Comparison of ENCODE assay signal across 14 cellular contexts in genomic region chrX:41127476-41128192, GRCh38. TPM values are rescaled to one million over a fixed set of nuclear protein-coding genes. Genes with fewer than 3 reads are reported as not detected.
DNase-seq lines count a peak whose midpoint lies in the region; ATAC-seq, FAIRE-seq and TF ChIP-seq lines count a peak whose summit lies in the region.
"Had no signal": no experiment of that assay in that cellular context is flagged by ENCODE, and none has a peak within 500 bp of the region (broad histone marks: within the 10 kb centered on the region; RNA-seq: fewer than 3 reads in every experiment).

No MANE protein-coding gene starts in this region.

- no peaks in the 10 kb centered on the region for H3K9me3 ChIP-seq in right lobe of liver
- H3K9me3 ChIP-seq in H9 (ENCODE audit: control insufficient read depth, low read depth, low read length), result no peaks in the 10 kb centered on the region
- H3K9me3 ChIP-seq: HAP-1, suprapubic skin had no signal

- H3K4me1 ChIP-seq in right lobe of liver (peaks cover 0 to 9% (median 4%) of the 10 kb centered on the region in 4 donors), H9 (ENCODE audit: insufficient read depth, low read length) (no peaks in the 10 kb centered on the region)
- H3K4me1 ChIP-seq: breast epithelium had no signal

- 35% methylated on average over 6 of the region's 6 CpGs for WGBS in right lobe of liver (ENCODE audit: insufficient coverage, low coverage, low lambda C conversion rate, missing lambda C conversion rate)
- WGBS in H9 (ENCODE audit: extremely low coverage, insufficient read length, low lambda C conversion rate), result no CpG with 5 or more reads among the region's 6 CpGs

- peaks cover 37% of the 10 kb centered on the region for H3K79me2 ChIP-seq in H9 (ENCODE audit: insufficient read depth, low read length)

- ATAC-seq in GM19463 (IDR thresholded peaks at IDR 0.05; ENCODE audit: unreplicated experiment) (peak; percentile 60), right lobe of liver (peak; percentile 63 to 66 (median 64))

- no peak overlapping the region for H2BK15ac ChIP-seq in H9 (ENCODE audit: low read depth, low read length)

- peaks cover 0 to 24% of the 10 kb centered on the region in 2 experiments; a peak in 3 of 4 replicates for H3K4me1 Mint-ChIP-seq in H9

- H4K20me1 ChIP-seq in H9 (ENCODE audit: control insufficient read depth, insufficient read depth, insufficient read length), result no peaks in the 10 kb centered on the region

- H2BK20ac ChIP-seq in H9 (ENCODE audit: low read depth, low read length, poor library complexity, severe bottlenecking), result no peak overlapping the region

- no peak for TF ChIP-seq POLR2A in right lobe of liver (IDR thresholded peaks at IDR 0.05)

- intact Hi-C loops in right lobe of liver (cut with DNase I), result no loop called here

- no peak overlapping the region for H3K18ac ChIP-seq in H9 (ENCODE audit: insufficient read length, low read depth, low read length)

- H2AK5ac ChIP-seq in H9 (ENCODE audit: insufficient read length, low read length), result no peak overlapping the region

- no peak overlapping the region for H3T11ph ChIP-seq in H9 (ENCODE audit: low read length)

- H3K23me2 ChIP-seq in H9 (ENCODE audit: insufficient read length, low read depth, low read length, poor library complexity, severe bottlenecking), result no peaks in the 10 kb centered on the region

- H3K27me3 ChIP-seq in right lobe of liver, result no peaks in the 10 kb centered on the region
- H3K27me3 ChIP-seq in H9 (ENCODE audit: insufficient read depth, low read length), result no peaks in the 10 kb centered on the region
- H3K27me3 ChIP-seq: breast epithelium, suprapubic skin had no signal

- no peak for TF ChIP-seq CTCF in right lobe of liver (IDR thresholded peaks at IDR 0.05)
- TF ChIP-seq CTCF in H9 (conservative IDR thresholded peaks at IDR 0.05), result no peak

- no peak overlapping the region for H3K4me3 ChIP-seq in right lobe of liver
- H3K4me3 ChIP-seq: breast epithelium, HAP-1, suprapubic skin had no signal

- no peak overlapping the region for H3K14ac ChIP-seq in H9 (ENCODE audit: insufficient read depth, low read length)

- H3K79me1 ChIP-seq in H9 (ENCODE audit: insufficient read depth, low read depth, low read length, poor library complexity, severe bottlenecking), result peaks cover 6% of the 10 kb centered on the region

- H2BK5ac ChIP-seq in H9 (ENCODE audit: insufficient read length, low read length), result no peak overlapping the region

- peak overlapping the region in 1 of 3 experiments; percentile 89; a peak in 3 of 7 replicates for H3K27ac Mint-ChIP-seq in H9

- H3K4me3 Mint-ChIP-seq in H9, result no peak overlapping the region

- DNase-seq in NCI-H1105 treated with DMSO at 0.1 percent for 48 hours (lab: John Stamatoyannopoulos, UW) (peak; percentile 16), NCI-H1105 (lab: John Stamatoyannopoulos, UW) (no peak), NAMALWA (ENCODE audit: low spot score) (peak; percentile 27), right lobe of liver (no peak), frontal cortex (ENCODE audit: low spot score in 2 of 2) (no peak), midbrain (lab: John Stamatoyannopoulos, UW) (no peak), H9 (no peak)
- DNase-seq: activated T-cell treated with anti-CD3 and anti-CD28 coated beads, Interleukin-2, amount 50 U/mL, for 48 hours; DMS153 had no signal

- H4K91ac ChIP-seq in H9 (ENCODE audit: insufficient read length, low read depth, low read length), result no peak overlapping the region

- H4K5ac ChIP-seq in H9 (ENCODE audit: insufficient read length, low read depth, low read length), result no peak overlapping the region

- H3K36me3 Mint-ChIP-seq in H9 (ENCODE audit: insufficient read depth in 1 of 3, low read depth in 3 of 3), result peaks cover 19 to 86% (median 63%) of the 10 kb centered on the region in 3 experiments

- H3K9ac ChIP-seq in H9 (ENCODE audit: extremely low read depth, insufficient read length, low read length), result no peak overlapping the region

- no peak overlapping the region for H2BK120ac ChIP-seq in H9 (ENCODE audit: low read depth, low read length, poor library complexity, severe bottlenecking)

- no peak overlapping the region for H3K27ac ChIP-seq in right lobe of liver
- H3K27ac ChIP-seq in H9 (ENCODE audit: insufficient read length, low read depth, low read length), result no peak overlapping the region
- H3K27ac ChIP-seq: 22Rv1, breast epithelium, suprapubic skin had no signal

- no peak overlapping the region for H3K4ac ChIP-seq in H9 (ENCODE audit: low read depth, low read length)

- H3K56ac ChIP-seq in H9 (ENCODE audit: insufficient read length, low read depth, low read length), result no peak overlapping the region

- no peak overlapping the region for H3K4me2 ChIP-seq in H9 (ENCODE audit: insufficient read depth, insufficient read length, low read length)

- peaks cover 0 to 23% (median 6%) of the 10 kb centered on the region in 4 donors for H3K36me3 ChIP-seq in right lobe of liver
- H3K36me3 ChIP-seq: breast epithelium had no signal

- H2BK12ac ChIP-seq in H9 (ENCODE audit: insufficient read length, low read depth, low read length), result no peak overlapping the region

- no peak for FAIRE-seq in frontal cortex (lab: Jason Lieb, UNC)

- peaks cover 33 to 42% of the 10 kb centered on the region in 2 experiments for H3K9me3 Mint-ChIP-seq in H9

- no peaks in the 10 kb centered on the region for H3K27me3 Mint-ChIP-seq in H9 (ENCODE audit: low read depth)

- no peak overlapping the region for H2AFZ ChIP-seq in H9 (ENCODE audit: low read length)

- H4K8ac ChIP-seq in H9 (replicated peaks; ENCODE audit: insufficient read length, low read depth, low read length), result no peak overlapping the region

- H3K23ac ChIP-seq in H9 (ENCODE audit: insufficient read length, low read depth, low read length), result no peak overlapping the region

RNA-seq across cellular contexts. Expression of gene USP9X, which starts 42.4 kb away (rescaled TPM):
- total RNA-seq in right lobe of liver (10 to 100 TPM; 53.5 to 76.2 (median 63.1) TPM), frontal cortex (174 TPM), H9 (2021) (268 and 284 TPM in 2 replicates)

Comparison
In these comparisons a context has a peak if more than half of its experiments do, and no peak if none do; other contexts are left out.
1. DNase-seq: peak in NCI-H1105 treated with DMSO at 0.1 percent for 48 hours (single experiment) and NAMALWA (single experiment); none in NCI-H1105 (single experiment), right lobe of liver (0 of 3), frontal cortex (0 of 2), midbrain (single experiment) and H9 (single experiment).